ENCODE assay signal across 1 cellular context in the genomic region with DNA sequence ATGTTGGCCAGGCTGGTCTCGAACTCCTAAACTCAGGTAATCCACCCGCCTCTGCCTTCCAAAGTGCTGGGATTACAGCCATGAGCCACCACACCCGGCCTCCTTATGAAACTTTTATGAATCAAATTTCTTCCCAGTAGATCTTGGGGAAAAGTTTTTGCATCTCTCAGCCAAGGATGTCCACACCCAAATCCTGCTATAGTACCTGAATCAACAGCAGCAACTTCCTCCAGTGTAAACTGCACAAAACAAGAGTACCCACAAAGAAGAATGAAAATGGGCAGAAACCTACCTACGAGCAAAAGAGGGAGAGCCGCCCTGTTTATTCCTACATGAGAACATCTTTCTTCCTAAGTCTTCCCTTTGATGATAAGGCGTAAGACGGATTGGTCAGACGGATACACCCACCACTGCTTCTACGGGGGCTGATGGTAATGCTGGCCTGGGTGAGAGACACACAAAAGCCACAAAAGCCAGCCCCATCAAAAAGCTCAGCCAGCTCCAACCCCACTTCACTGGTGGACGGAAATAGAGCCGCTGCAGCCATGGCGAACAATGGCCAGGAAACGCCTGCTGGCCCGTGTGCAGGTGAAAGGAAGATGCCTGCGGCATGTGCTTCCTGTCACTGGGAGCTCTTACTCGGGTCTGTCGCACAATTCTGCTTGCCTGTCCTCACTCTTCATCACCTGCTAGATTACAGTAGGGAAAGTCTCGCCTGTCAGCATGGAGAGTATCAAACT.
TF ChIP-seq lines count a peak whose summit lies in the region.

No MANE protein-coding gene starts in this region.

TF ChIP-seq in WTC11, 78 proteins besides CTCF, POLR2A, EP300 and RAD21 (continued from another document):
- TF ChIP-seq, protein P1, sequence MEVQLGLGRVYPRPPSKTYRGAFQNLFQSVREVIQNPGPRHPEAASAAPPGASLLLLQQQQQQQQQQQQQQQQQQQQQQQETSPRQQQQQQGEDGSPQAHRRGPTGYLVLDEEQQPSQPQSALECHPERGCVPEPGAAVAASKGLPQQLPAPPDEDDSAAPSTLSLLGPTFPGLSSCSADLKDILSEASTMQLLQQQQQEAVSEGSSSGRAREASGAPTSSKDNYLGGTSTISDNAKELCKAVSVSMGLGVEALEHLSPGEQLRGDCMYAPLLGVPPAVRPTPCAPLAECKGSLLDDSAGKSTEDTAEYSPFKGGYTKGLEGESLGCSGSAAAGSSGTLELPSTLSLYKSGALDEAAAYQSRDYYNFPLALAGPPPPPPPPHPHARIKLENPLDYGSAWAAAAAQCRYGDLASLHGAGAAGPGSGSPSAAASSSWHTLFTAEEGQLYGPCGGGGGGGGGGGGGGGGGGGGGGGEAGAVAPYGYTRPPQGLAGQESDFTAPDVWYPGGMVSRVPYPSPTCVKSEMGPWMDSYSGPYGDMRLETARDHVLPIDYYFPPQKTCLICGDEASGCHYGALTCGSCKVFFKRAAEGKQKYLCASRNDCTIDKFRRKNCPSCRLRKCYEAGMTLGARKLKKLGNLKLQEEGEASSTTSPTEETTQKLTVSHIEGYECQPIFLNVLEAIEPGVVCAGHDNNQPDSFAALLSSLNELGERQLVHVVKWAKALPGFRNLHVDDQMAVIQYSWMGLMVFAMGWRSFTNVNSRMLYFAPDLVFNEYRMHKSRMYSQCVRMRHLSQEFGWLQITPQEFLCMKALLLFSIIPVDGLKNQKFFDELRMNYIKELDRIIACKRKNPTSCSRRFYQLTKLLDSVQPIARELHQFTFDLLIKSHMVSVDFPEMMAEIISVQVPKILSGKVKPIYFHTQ (CRISPR knock-in tag; IDR thresholded peaks at IDR 0.05), result no peak
- no peak for TF ChIP-seq E2F5 (CRISPR knock-in tag; IDR thresholded peaks at IDR 0.05)
- TF ChIP-seq ZNF532 (CRISPR knock-in tag; IDR thresholded peaks at IDR 0.05; ENCODE audit: borderline replicate concordance), result no peak
- TF ChIP-seq TP53 (CRISPR knock-in tag; IDR thresholded peaks at IDR 0.05), result no peak
- TF ChIP-seq MYBL2 (CRISPR knock-in tag; IDR thresholded peaks at IDR 0.05), result no peak
- no peak for TF ChIP-seq AFF4 (CRISPR knock-in tag; IDR thresholded peaks at IDR 0.05; ENCODE audit: borderline replicate concordance)
- no peak for TF ChIP-seq ZBTB43 (CRISPR knock-in tag; IDR thresholded peaks at IDR 0.05)
- no peak for TF ChIP-seq TEAD1 (CRISPR knock-in tag; IDR thresholded peaks at IDR 0.05)
- TF ChIP-seq SOX15 (CRISPR knock-in tag; IDR thresholded peaks at IDR 0.05), result no peak
- TF ChIP-seq PRRX2 (CRISPR knock-in tag; IDR thresholded peaks at IDR 0.05), result no peak
